ENCODE assay signal across 32 cellular contexts in the genomic region with DNA sequence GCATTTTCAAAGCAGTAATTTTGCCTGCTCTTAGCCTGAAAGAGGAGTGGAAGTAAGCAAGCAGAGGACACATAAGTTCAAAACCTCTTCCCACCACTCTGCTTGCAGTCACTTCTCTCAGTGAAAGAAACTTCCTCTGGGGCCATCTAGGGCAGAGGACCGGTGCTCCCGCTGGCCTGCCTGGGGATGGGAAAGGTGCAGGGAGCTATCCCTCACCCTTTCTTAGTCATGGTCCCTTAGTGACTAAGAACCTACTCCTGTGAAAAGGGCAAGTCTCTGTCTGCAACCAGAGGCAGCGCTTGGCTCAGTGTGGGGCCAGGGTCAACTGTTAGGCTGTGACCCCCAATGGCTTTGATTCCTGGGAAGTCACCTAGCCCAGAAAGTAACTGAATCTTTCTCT.
"Had no signal": no experiment of that assay in that cellular context is flagged by ENCODE, and none has a peak within 500 bp of the region (broad histone marks: within the 10 kb centered on the region; RNA-seq: fewer than 3 reads in every experiment).

No MANE protein-coding gene starts in this region.

- ATAC-seq: activated T-cell treated with anti-CD3 and anti-CD28 coated beads, Interleukin-2, amount 50 U/mL, for 72 hours; body of pancreas; lower lobe of right lung; stimulated activated effector memory CD8-positive, alpha-beta T cell treated with anti-CD3 and anti-CD28 coated beads, Interleukin-12 subunit alpha, Interleukin-12 subunit beta, amount 100 ng/mL, for 72 hours had no signal

- H2AFZ ChIP-seq: parathyroid adenoma had no signal

- H3K9me3 Mint-ChIP-seq: activated T-cell treated with anti-CD3 and anti-CD28 coated beads, Interleukin-2, amount 50 U/mL, for 72 hours; nephron; stimulated activated effector memory CD8-positive, alpha-beta T cell treated with anti-CD3 and anti-CD28 coated beads, Interleukin-12 subunit alpha, Interleukin-12 subunit beta, amount 100 ng/mL, for 72 hours; stimulated activated naive CD8-positive, alpha-beta T cell treated with anti-CD3 and anti-CD28 coated beads, Interleukin-15, Interleukin-2, amounts not matched to agents 100 ng/mL and 50 ng/mL, for 24 hours; T-helper 2 cell treated with Interferon-gamma antibody and Interleukin-4, amounts not matched to agents 5 μg/mL and 100 μg/mL, for 36 hours had no signal

- DNase-seq: activated CD4-positive, alpha-beta T cell treated with anti-CD3 and anti-CD28 coated beads for 4 hours; activated CD4-positive, alpha-beta T cell treated with anti-CD3 and anti-CD28 coated beads, Interleukin-2, amount 50 U/mL, for 4 hours; activated naive CD4-positive, alpha-beta T cell; activated T-cell treated with anti-CD3 and anti-CD28 coated beads for 4 hours; activated T-cell treated with anti-CD3 and anti-CD28 coated beads, Interleukin-2, amount 50 U/mL, for 72 hours; adrenal gland; aorta; body of pancreas; dorsolateral prefrontal cortex; effector memory CD4-positive, alpha-beta T cell; erythroblast; head of caudate nucleus; hypothalamus; immature natural killer cell; kidney; lower lobe of right lung; mesenchymal stem cell; nucleus accumbens; stimulated activated CD4-positive, alpha-beta T cell treated with anti-CD3 and anti-CD28 coated beads, Interleukin-12 subunit alpha, Interleukin-12 subunit beta, amount 100 ng/mL, for 4 hours; stimulated activated CD4-positive, alpha-beta T cell treated with anti-CD3 and anti-CD28 coated beads, Interleukin-4, amount 100 ng/mL, for 24 hours; T-helper 1 cell; upper lobe of left lung had no signal

- H3K27ac Mint-ChIP-seq: activated naive CD8-positive, alpha-beta T cell; activated T-cell treated with anti-CD3 and anti-CD28 coated beads, Interleukin-2, amount 50 U/mL, for 72 hours; immature natural killer cell; stimulated activated effector memory CD8-positive, alpha-beta T cell treated with anti-CD3 and anti-CD28 coated beads, Interleukin-12 subunit alpha, Interleukin-12 subunit beta, amount 100 ng/mL, for 72 hours; stimulated activated naive CD8-positive, alpha-beta T cell treated with anti-CD3 and anti-CD28 coated beads, Interleukin-15, Interleukin-2, amounts not matched to agents 100 ng/mL and 50 ng/mL, for 24 hours; T-helper 2 cell treated with Interferon-gamma antibody and Interleukin-4, amounts not matched to agents 5 μg/mL and 100 μg/mL, for 36 hours had no signal

- H3K27ac ChIP-seq: adrenal gland, body of pancreas, cardiac muscle cell, coronary artery, dorsolateral prefrontal cortex, lower lobe of right lung, parathyroid adenoma, right atrium auricular region, upper lobe of left lung, vagina had no signal

- H3K27me3 ChIP-seq: adrenal gland, body of pancreas, cardiac muscle cell, right atrium auricular region, upper lobe of left lung, vagina had no signal

- H3K9me3 ChIP-seq: adrenal gland, body of pancreas, lower lobe of right lung, right atrium auricular region, upper lobe of left lung, vagina had no signal

- H3K9ac ChIP-seq: parathyroid adenoma had no signal

- H3K4me3 ChIP-seq: adrenal gland, body of pancreas, cardiac muscle cell, coronary artery, dorsolateral prefrontal cortex, lower lobe of right lung, right atrium auricular region, upper lobe of left lung, vagina had no signal

- H3K79me2 ChIP-seq: parathyroid adenoma had no signal

- H3K4me1 Mint-ChIP-seq: immature natural killer cell; stimulated activated effector memory CD8-positive, alpha-beta T cell treated with anti-CD3 and anti-CD28 coated beads, Interleukin-12 subunit alpha, Interleukin-12 subunit beta, amount 100 ng/mL, for 72 hours had no signal

- H3K4me3 Mint-ChIP-seq: activated naive CD8-positive, alpha-beta T cell; activated T-cell treated with anti-CD3 and anti-CD28 coated beads, Interleukin-2, amount 50 U/mL, for 72 hours; immature natural killer cell; nephron; stimulated activated effector memory CD8-positive, alpha-beta T cell treated with anti-CD3 and anti-CD28 coated beads, Interleukin-12 subunit alpha, Interleukin-12 subunit beta, amount 100 ng/mL, for 72 hours; stimulated activated naive CD8-positive, alpha-beta T cell treated with anti-CD3 and anti-CD28 coated beads, Interleukin-15, Interleukin-2, amounts not matched to agents 100 ng/mL and 50 ng/mL, for 24 hours; T-helper 2 cell treated with Interferon-gamma antibody and Interleukin-4, amounts not matched to agents 5 μg/mL and 100 μg/mL, for 36 hours had no signal

- H3K36me3 ChIP-seq: adrenal gland, cardiac muscle cell, lower lobe of right lung, right atrium auricular region, upper lobe of left lung, vagina had no signal

- H3K4me1 ChIP-seq: adrenal gland, body of pancreas, parathyroid adenoma, upper lobe of left lung had no signal

- H3K36me3 Mint-ChIP-seq: activated naive CD8-positive, alpha-beta T cell; immature natural killer cell; stimulated activated effector memory CD8-positive, alpha-beta T cell treated with anti-CD3 and anti-CD28 coated beads, Interleukin-12 subunit alpha, Interleukin-12 subunit beta, amount 100 ng/mL, for 72 hours had no signal
